In the genomic region with DNA sequence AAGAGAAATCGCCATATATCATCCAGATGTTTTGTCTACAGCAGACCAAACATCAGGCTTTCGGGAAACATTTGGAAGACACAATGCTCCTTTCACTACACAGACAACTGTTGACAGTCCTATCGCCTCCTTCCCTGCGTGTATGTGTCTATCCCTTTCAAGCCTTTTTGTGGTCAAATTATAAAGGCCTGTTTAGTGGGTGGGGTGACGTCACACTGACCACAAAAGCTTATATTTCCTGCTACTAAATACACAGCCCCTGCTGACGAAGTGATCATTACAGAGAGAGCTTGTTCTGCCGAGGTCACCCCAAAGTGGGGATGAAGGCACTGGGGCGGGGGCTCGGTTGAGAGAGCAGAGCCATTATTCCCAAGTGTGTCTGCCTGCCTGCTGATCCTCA, we compare ENCODE assay signal across 8 cellular contexts.
DNase-seq lines count a peak whose midpoint lies in the region; ATAC-seq, FAIRE-seq and TF ChIP-seq lines count a peak whose summit lies in the region.

No MANE protein-coding gene starts in this region.

- H3K9me3 Mint-ChIP-seq in astrocyte (ENCODE audit: unreplicated experiment) = peaks cover 2% of the 10 kb centered on the region
- H3K9me3 Mint-ChIP-seq in nephron = no peaks in the 10 kb centered on the region
- peaks cover 6% of the 10 kb centered on the region for H3K9me3 Mint-ChIP-seq in WTC11

- intact Hi-C loops in lower lobe of right lung (cut with DNase I) = no loop called here

- POLR2A ChIA-PET in WTC11 (lab: Charles Lee) = no interaction called here

- no peak for TF ChIP-seq POLR2A in GM12891 (IDR thresholded peaks at IDR 0.05; ENCODE audit: low read depth, low read length)

- peak overlapping the region; percentile 37 for H3K4me2 ChIP-seq in astrocyte (ENCODE audit: low read length)

- peaks cover 4% of the 10 kb centered on the region for H3K36me3 Mint-ChIP-seq in astrocyte (ENCODE audit: low read depth, unreplicated experiment)
- no peaks in the 10 kb centered on the region for H3K36me3 Mint-ChIP-seq in nephron (ENCODE audit: low read depth)
- H3K36me3 Mint-ChIP-seq in WTC11 = no peaks in the 10 kb centered on the region

- peaks cover 7% of the 10 kb centered on the region for H3K27me3 Mint-ChIP-seq in astrocyte (ENCODE audit: low read depth, unreplicated experiment)
- no peaks in the 10 kb centered on the region for H3K27me3 Mint-ChIP-seq in nephron (ENCODE audit: low read depth)
- H3K27me3 Mint-ChIP-seq in WTC11 (ENCODE audit: low read depth) = no peaks in the 10 kb centered on the region; the same call in 1 of the 2 replicates

- H3K9ac ChIP-seq in astrocyte (ENCODE audit: low read length) = no peak overlapping the region

- H3K27ac ChIP-seq in astrocyte (ENCODE audit: low read depth, low read length) (peak overlapping the region; percentile 33), lower lobe of right lung (no peak overlapping the region)

- no peaks in the 10 kb centered on the region for H3K27me3 ChIP-seq in astrocyte (ENCODE audit: insufficient read depth, low read length)
- H3K27me3 ChIP-seq in lower lobe of right lung (ENCODE audit: low read depth) = peaks cover 5% of the 10 kb centered on the region

- H3K4me3 Mint-ChIP-seq in astrocyte (ENCODE audit: unreplicated experiment) (no peak overlapping the region), nephron (no peak overlapping the region), WTC11 (no peak overlapping the region)

- H3K79me2 ChIP-seq in astrocyte (ENCODE audit: insufficient read depth, low read length) = no peaks in the 10 kb centered on the region

- CTCF ChIA-PET in WTC11 (lab: Charles Lee) = interaction anchor here (0.6 kb wide), 1 partner anchor 879 kb away, joined by 3 read pairs; no protein-coding TSS in a partner anchor

- TF ChIP-seq CTCF in astrocyte (IDR thresholded peaks at IDR 0.05; ENCODE audit: insufficient read depth, low read depth, low read length) (no peak), nephron (IDR thresholded peaks at IDR 0.05; ENCODE audit: unreplicated experiment in 3 of 3) (no peak), lower lobe of right lung (IDR thresholded peaks at IDR 0.05) (no peak), WTC11 (IDR thresholded peaks at IDR 0.05) (no peak)

- H3K4me1 ChIP-seq in astrocyte (ENCODE audit: insufficient read depth, low read length) (peaks cover 9% of the 10 kb centered on the region), lower lobe of right lung (peaks cover 13% of the 10 kb centered on the region)

- peak; percentile 55 for FAIRE-seq in GM12891 (lab: Jason Lieb, UNC)
- FAIRE-seq in astrocyte (lab: Jason Lieb, UNC) = peak; percentile 90

- no peak overlapping the region for H3K4me3 ChIP-seq in astrocyte (ENCODE audit: insufficient read depth, low read depth, low read length)
- H3K4me3 ChIP-seq in lower lobe of right lung = no peak overlapping the region

- peak overlapping the region; percentile 96 for H3K27ac Mint-ChIP-seq in astrocyte (ENCODE audit: unreplicated experiment)
- peak overlapping the region; percentile 24 to 78 (median 58) for H3K27ac Mint-ChIP-seq in nephron
- H3K27ac Mint-ChIP-seq in WTC11 = no peak overlapping the region

- no peaks in the 10 kb centered on the region for H3K9me3 ChIP-seq in astrocyte (ENCODE audit: insufficient read depth, low read depth, low read length)
- H3K9me3 ChIP-seq in lower lobe of right lung = no peaks in the 10 kb centered on the region

- ATAC-seq in GM21786 (IDR thresholded peaks at IDR 0.05; ENCODE audit: unreplicated experiment) (no peak), lower lobe of right lung (no peak), WTC11 (no peak)

- H3K4me1 Mint-ChIP-seq in astrocyte (ENCODE audit: low read depth, unreplicated experiment) = peaks cover 28% of the 10 kb centered on the region
- peaks cover 55% of the 10 kb centered on the region for H3K4me1 Mint-ChIP-seq in nephron
- no peaks in the 10 kb centered on the region for H3K4me1 Mint-ChIP-seq in WTC11

- H3K36me3 ChIP-seq in astrocyte (ENCODE audit: insufficient read depth, low read length) = no peaks in the 10 kb centered on the region
- no peaks in the 10 kb centered on the region for H3K36me3 ChIP-seq in lower lobe of right lung

- H2AFZ ChIP-seq in astrocyte (ENCODE audit: low read depth, low read length) = peak overlapping the region; percentile 10

- H4K20me1 ChIP-seq in astrocyte (ENCODE audit: insufficient read depth, low read length) = no peaks in the 10 kb centered on the region

- DNase-seq in GM12891 (ENCODE audit: insufficient read length, low spot score) = no peak
- DNase-seq in NCI-H2196 (lab: John Stamatoyannopoulos, UW; ENCODE audit: unreplicated experiment) = peak; percentile 49
- DNase-seq in astrocyte (ENCODE audit: low read depth) = peak; percentile 98
- no peak for DNase-seq in activated effector memory CD4-positive, alpha-beta T cell treated with anti-CD3 and anti-CD28 coated beads, Interleukin-2, amount 50 U/mL, for 16 hours
- DNase-seq in lower lobe of right lung = no peak
- DNase-seq in WTC11 (ENCODE audit: low spot score) = no peak

TF ChIP-seq in GM12891, 5 proteins besides CTCF, POLR2A, EP300 and RAD21:
- no peak for TF ChIP-seq POLR2AphosphoS5 (IDR thresholded peaks at IDR 0.05; ENCODE audit: low read depth, low read length)
- TF ChIP-seq POU2F2 (IDR thresholded peaks at IDR 0.05; ENCODE audit: low read depth, low read length) = peak; percentile 60; the same call in 1 of the 2 replicates
TF ChIP-seq in GM12891: peak in this region for 1.

TF ChIP-seq in WTC11, 78 proteins besides CTCF, POLR2A, EP300 and RAD21:
- TF ChIP-seq, protein P1, sequence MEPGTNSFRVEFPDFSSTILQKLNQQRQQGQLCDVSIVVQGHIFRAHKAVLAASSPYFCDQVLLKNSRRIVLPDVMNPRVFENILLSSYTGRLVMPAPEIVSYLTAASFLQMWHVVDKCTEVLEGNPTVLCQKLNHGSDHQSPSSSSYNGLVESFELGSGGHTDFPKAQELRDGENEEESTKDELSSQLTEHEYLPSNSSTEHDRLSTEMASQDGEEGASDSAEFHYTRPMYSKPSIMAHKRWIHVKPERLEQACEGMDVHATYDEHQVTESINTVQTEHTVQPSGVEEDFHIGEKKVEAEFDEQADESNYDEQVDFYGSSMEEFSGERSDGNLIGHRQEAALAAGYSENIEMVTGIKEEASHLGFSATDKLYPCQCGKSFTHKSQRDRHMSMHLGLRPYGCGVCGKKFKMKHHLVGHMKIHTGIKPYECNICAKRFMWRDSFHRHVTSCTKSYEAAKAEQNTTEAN (CRISPR knock-in tag; IDR thresholded peaks at IDR 0.05) = no peak

Comparison
In these comparisons a context has a peak if more than half of its experiments do, and no peak if none do; other contexts are left out.
1. DNase-seq: peak in NCI-H2196 (single experiment) and astrocyte (single experiment); none in GM12891 (single experiment), activated effector memory CD4-positive, alpha-beta T cell treated with anti-CD3 and anti-CD28 coated beads, Interleukin-2, amount 50 U/mL, for 16 hours (single experiment), lower lobe of right lung (single experiment) and WTC11 (single experiment).